14 cellular contexts compared by ENCODE assay signal in genomic region chr14:96851694-96852381, GRCh38.
"Had no signal": no experiment of that assay in that cellular context is flagged by ENCODE, and none has a peak within 500 bp of the region (broad histone marks: within the 10 kb centered on the region; RNA-seq: fewer than 3 reads in every experiment).

No MANE protein-coding gene starts in this region.

- H3K36me3 ChIP-seq: adrenal gland had no signal

- H3K9me3 ChIP-seq: adrenal gland, transverse colon had no signal

- ATAC-seq: left cardiac atrium had no signal

- H3K9me3 Mint-ChIP-seq: naive B cell had no signal

- H3K4me1 ChIP-seq: adrenal gland, transverse colon had no signal

- H3K4me3 Mint-ChIP-seq: naive B cell had no signal

- H3K27me3 ChIP-seq: adrenal gland, transverse colon had no signal

- DNase-seq: activated CD4-positive, CD25-positive, alpha-beta regulatory T cell treated with anti-CD3 and anti-CD28 coated beads, Interleukin-2, amount 50 U/mL, for 72 hours; activated naive CD4-positive, alpha-beta T cell; activated T-cell treated with anti-CD3 and anti-CD28 coated beads, Interleukin-2, amount 50 U/mL, for 48 hours; adrenal gland; central memory CD4-positive, alpha-beta T cell; effector CD4-positive, alpha-beta T cell; left cardiac atrium; naive B cell; stimulated activated CD4-positive, alpha-beta T cell treated with anti-CD3 and anti-CD28 coated beads, Interleukin-15, amount 100 ng/mL, for 24 hours; stimulated activated CD4-positive, alpha-beta T cell treated with anti-CD3 and anti-CD28 coated beads, Interleukin-4, amount 100 ng/mL, for 24 hours; substantia nigra; transverse colon had no signal

- H3K27me3 Mint-ChIP-seq: naive B cell had no signal

- H3K4me3 ChIP-seq: adrenal gland, coronary artery, lung, transverse colon had no signal

- H3K27ac ChIP-seq: adrenal gland, coronary artery, transverse colon had no signal
